In genomic region chr18:10516078-10516477, GRCh38 we compare ENCODE assay signal across 23 cellular contexts.
"Had no signal": no experiment of that assay in that cellular context is flagged by ENCODE, and none has a peak within 500 bp of the region (broad histone marks: within the 10 kb centered on the region; RNA-seq: fewer than 3 reads in every experiment).

No MANE protein-coding gene starts in this region.

- FAIRE-seq: K562 had no signal

- ATAC-seq: activated CD8-positive, alpha-beta memory T cell treated with anti-CD3 and anti-CD28 coated beads, Interleukin-2, amount 10 ng/mL, durations not matched to agents 7 days and 5 days; activated naive CD8-positive, alpha-beta T cell treated with anti-CD3 and anti-CD28 coated beads, Interleukin-2, amount 50 U/mL, for 24 hours; K562 had no signal

- H3K27ac Mint-ChIP-seq: activated B cell treated with CpG ODN at 0.5 μM for 24 hours; activated CD4-positive, alpha-beta T cell treated with anti-CD3 and anti-CD28 coated beads, Interleukin-2, amount 10 ng/mL, durations not matched to agents 24 days and 14 days; activated CD8-positive, alpha-beta memory T cell treated with anti-CD3 and anti-CD28 coated beads, Interleukin-2, amount 10 ng/mL, durations not matched to agents 7 days and 5 days; activated naive CD4-positive, alpha-beta T cell treated with anti-CD3 and anti-CD28 coated beads, Interleukin-2, amount 50 U/mL, for 24 hours; activated naive CD8-positive, alpha-beta T cell treated with anti-CD3 and anti-CD28 coated beads, Interleukin-2, amount 50 U/mL, for 24 hours; activated T-cell treated with anti-CD3 and anti-CD28 coated beads, Interleukin-2, amount 50 U/mL, for 24 hours; activated T-helper 1 cell treated with anti-CD3 and anti-CD28 coated beads, Interleukin-12 subunit alpha, Interleukin-12 subunit beta, Interleukin-2, Interleukin-4 antibody, amounts not matched to agents 30 ng/mL and 10 ng/mL and 1 ng/mL, durations not matched to agents 14 hours and 24 hours and 36 hours; T-helper 1 cell treated with Interleukin-12 subunit alpha and Interleukin-12 subunit beta and Interleukin-4 antibody, amounts not matched to agents 30 μg/mL and 1 μg/mL, for 36 hours had no signal

- H3K27ac ChIP-seq: Peyer's patch, RWPE1, SJSA1 had no signal

- H3K27me3 ChIP-seq: Peyer's patch had no signal

- H3K36me3 Mint-ChIP-seq: activated CD8-positive, alpha-beta memory T cell treated with anti-CD3 and anti-CD28 coated beads, Interleukin-2, amount 10 ng/mL, durations not matched to agents 7 days and 5 days had no signal

- H3K36me3 ChIP-seq: Peyer's patch, SJSA1 had no signal

- DNase-seq: activated B cell treated with CpG ODN at 0.5 μM for 24 hours; activated CD4-positive, alpha-beta T cell treated with anti-CD3 and anti-CD28 coated beads for 1 hour; activated CD4-positive, alpha-beta T cell treated with anti-CD3 and anti-CD28 coated beads, Interleukin-2, amount 10 ng/mL, durations not matched to agents 24 days and 14 days; activated CD4-positive, alpha-beta T cell treated with anti-CD3 and anti-CD28 coated beads, Interleukin-2, amount 50 U/mL, for 48 hours; activated CD8-positive, alpha-beta memory T cell treated with anti-CD3 and anti-CD28 coated beads, Interleukin-2, amount 10 ng/mL, durations not matched to agents 7 days and 5 days; activated effector memory CD4-positive, alpha-beta T cell treated with Interleukin-2 at 50 U/mL for 16 hours; activated naive CD4-positive, alpha-beta T cell; activated naive CD8-positive, alpha-beta T cell treated with anti-CD3 and anti-CD28 coated beads, Interleukin-2, amount 50 U/mL, for 24 hours; activated T-cell treated with anti-CD3 and anti-CD28 coated beads, Interleukin-2, amount 50 U/mL, for 24 hours; Kasumi-1; NCI-H1048; NCI-H146; NCI-H187 treated with DMSO at 0.1 percent for 48 hours; NCI-H2081 treated with DMSO at 0.1 percent for 48 hours; NCI-H524; Peyer's patch; SHP77 had no signal

- H3K4me3 Mint-ChIP-seq: activated B cell treated with CpG ODN at 0.5 μM for 24 hours; activated CD4-positive, alpha-beta T cell treated with anti-CD3 and anti-CD28 coated beads, Interleukin-2, amount 10 ng/mL, durations not matched to agents 24 days and 14 days; activated CD8-positive, alpha-beta memory T cell treated with anti-CD3 and anti-CD28 coated beads, Interleukin-2, amount 10 ng/mL, durations not matched to agents 7 days and 5 days; activated naive CD4-positive, alpha-beta T cell treated with anti-CD3 and anti-CD28 coated beads, Interleukin-2, amount 50 U/mL, for 24 hours; activated naive CD8-positive, alpha-beta T cell treated with anti-CD3 and anti-CD28 coated beads, Interleukin-2, amount 50 U/mL, for 24 hours; activated T-cell treated with anti-CD3 and anti-CD28 coated beads, Interleukin-2, amount 50 U/mL, for 24 hours; activated T-helper 1 cell treated with anti-CD3 and anti-CD28 coated beads, Interleukin-12 subunit alpha, Interleukin-12 subunit beta, Interleukin-2, Interleukin-4 antibody, amounts not matched to agents 30 ng/mL and 10 ng/mL and 1 ng/mL, durations not matched to agents 14 hours and 24 hours and 36 hours; T-helper 1 cell treated with Interleukin-12 subunit alpha and Interleukin-12 subunit beta and Interleukin-4 antibody, amounts not matched to agents 30 μg/mL and 1 μg/mL, for 36 hours had no signal

- H3K9me3 ChIP-seq: Peyer's patch, SJSA1 had no signal

- H3K9me3 Mint-ChIP-seq: activated CD4-positive, alpha-beta T cell treated with anti-CD3 and anti-CD28 coated beads, Interleukin-2, amount 10 ng/mL, durations not matched to agents 24 days and 14 days; activated naive CD4-positive, alpha-beta T cell treated with anti-CD3 and anti-CD28 coated beads, Interleukin-2, amount 50 U/mL, for 24 hours; activated naive CD8-positive, alpha-beta T cell treated with anti-CD3 and anti-CD28 coated beads, Interleukin-2, amount 50 U/mL, for 24 hours; activated T-cell treated with anti-CD3 and anti-CD28 coated beads, Interleukin-2, amount 50 U/mL, for 24 hours; activated T-helper 1 cell treated with anti-CD3 and anti-CD28 coated beads, Interleukin-12 subunit alpha, Interleukin-12 subunit beta, Interleukin-2, Interleukin-4 antibody, amounts not matched to agents 30 ng/mL and 10 ng/mL and 1 ng/mL, durations not matched to agents 14 hours and 24 hours and 36 hours; T-helper 1 cell treated with Interleukin-12 subunit alpha and Interleukin-12 subunit beta and Interleukin-4 antibody, amounts not matched to agents 30 μg/mL and 1 μg/mL, for 36 hours had no signal

- H3K4me3 ChIP-seq: K562, Peyer's patch, SJSA1 had no signal
